In the genomic region with DNA sequence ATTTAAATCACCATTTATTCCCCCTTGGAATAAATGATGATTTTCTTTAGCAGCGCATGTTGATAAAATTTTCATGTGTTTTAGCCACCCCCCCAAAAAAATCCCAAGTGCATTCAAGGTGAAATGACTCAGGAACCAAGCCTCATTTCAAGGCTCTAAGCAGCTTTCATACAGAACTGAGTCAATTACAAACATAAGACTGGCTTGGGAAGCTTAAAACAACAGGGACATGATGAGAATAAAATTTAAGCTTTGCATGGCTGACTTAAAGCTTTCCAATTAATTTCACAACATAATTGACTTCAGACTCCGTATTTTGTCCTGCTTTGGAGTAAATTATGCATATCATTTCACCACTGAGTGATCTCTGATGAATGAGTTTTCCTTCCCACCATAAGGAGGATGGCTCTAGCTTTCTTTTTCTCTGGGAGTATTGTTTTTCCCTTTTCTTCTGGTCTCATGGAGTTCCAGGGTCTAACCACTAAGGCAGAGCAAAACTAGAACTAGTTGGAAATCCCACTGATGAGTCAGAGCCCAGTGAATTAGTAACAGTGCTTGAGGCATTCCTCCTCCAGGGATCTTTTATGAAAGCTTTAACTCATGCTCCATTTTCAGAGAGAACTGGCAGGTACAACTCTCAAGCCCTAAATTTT, we compare ENCODE assay signal across 10 cellular contexts.
DNase-seq lines count a peak whose midpoint lies in the region; TF ChIP-seq lines count a peak whose summit lies in the region.
"Had no signal": no experiment of that assay in that cellular context is flagged by ENCODE, and none has a peak within 500 bp of the region (broad histone marks: within the 10 kb centered on the region; RNA-seq: fewer than 3 reads in every experiment).

No MANE protein-coding gene starts in this region.

- H3K27me3 Mint-ChIP-seq in endodermal cell (ENCODE audit: insufficient read depth) (no peaks in the 10 kb centered on the region), endothelial cell (ENCODE audit: unreplicated experiment) (no peaks in the 10 kb centered on the region)

- peaks cover 10% of the 10 kb centered on the region for H3K36me3 Mint-ChIP-seq in endodermal cell (ENCODE audit: low read depth)
- H3K36me3 Mint-ChIP-seq in endothelial cell (ENCODE audit: low read depth, unreplicated experiment), result peaks cover 13% of the 10 kb centered on the region

- no peaks in the 10 kb centered on the region for H3K36me3 ChIP-seq in endodermal cell (ENCODE audit: control insufficient read depth, insufficient read depth, low read length)

- 98 to 100% methylated on average over 1 to 2 of the region's 2 CpGs for WGBS in endodermal cell (ENCODE audit: insufficient coverage in 1 of 2, insufficient read length in 1 of 2), 2 experiments

- H3K27ac ChIP-seq in endodermal cell (ENCODE audit: low read depth, low read length), result peak overlapping the region; percentile 18
- H3K27ac ChIP-seq: 22Rv1, VCaP had no signal

- H3K9me3 ChIP-seq in endodermal cell (ENCODE audit: control insufficient read depth, low read length), result peaks cover 11% of the 10 kb centered on the region

- H3K9me3 Mint-ChIP-seq in endodermal cell (peaks cover 34% of the 10 kb centered on the region), endothelial cell (ENCODE audit: unreplicated experiment) (peaks cover 12% of the 10 kb centered on the region)

- H3K4me1 Mint-ChIP-seq in endodermal cell (no peaks in the 10 kb centered on the region), endothelial cell (ENCODE audit: unreplicated experiment) (peaks cover 7% of the 10 kb centered on the region)

- TF ChIP-seq CTCF in endodermal cell (conservative IDR thresholded peaks at IDR 0.05), result no peak
- no peak for TF ChIP-seq CTCF in endothelial cell (IDR thresholded peaks at IDR 0.05; ENCODE audit: unreplicated experiment)

- no peak overlapping the region for H3K4me3 ChIP-seq in endodermal cell (ENCODE audit: low read length)

- no peaks in the 10 kb centered on the region for H3K27me3 ChIP-seq in endodermal cell (ENCODE audit: control insufficient read depth, insufficient read depth, low read length, poor library complexity, severe bottlenecking)

- DNase-seq in DMS 273 (lab: John Stamatoyannopoulos, UW; ENCODE audit: unreplicated experiment) (peak; percentile 45), DMS 273 treated with DMSO at 0.1 percent for 48 hours (lab: John Stamatoyannopoulos, UW) (no peak), NCI-H82 treated with DMSO at 0.1 percent for 48 hours (lab: John Stamatoyannopoulos, UW; ENCODE audit: unreplicated experiment) (peak; percentile 73), endodermal cell (no peak), renal cortical epithelial cell (ENCODE audit: low read depth) (peak; percentile 99), endothelial cell (ENCODE audit: low spot score) (no peak), COLO668 (lab: John Stamatoyannopoulos, UW; ENCODE audit: unreplicated experiment) (no peak), mesenteric fat pad (ENCODE audit: low spot score) (no peak)

- no peak overlapping the region for H3K4me3 Mint-ChIP-seq in endodermal cell
- no peak overlapping the region for H3K4me3 Mint-ChIP-seq in endothelial cell (ENCODE audit: unreplicated experiment)

- no peaks in the 10 kb centered on the region for H3K4me1 ChIP-seq in endodermal cell (ENCODE audit: control insufficient read depth, insufficient read depth, low read length)

- H3K27ac Mint-ChIP-seq in endodermal cell, result no peak overlapping the region
- H3K27ac Mint-ChIP-seq in endothelial cell (ENCODE audit: unreplicated experiment), result no peak overlapping the region

- H3K9ac ChIP-seq in endodermal cell (ENCODE audit: extremely low read depth, low read length, poor library complexity, severe bottlenecking), result no peak overlapping the region

Comparison
In these comparisons a context has a peak if more than half of its experiments do, and no peak if none do; other contexts are left out.
1. DNase-seq: peak in DMS 273 (single experiment), NCI-H82 treated with DMSO at 0.1 percent for 48 hours (single experiment) and renal cortical epithelial cell (single experiment); none in DMS 273 treated with DMSO at 0.1 percent for 48 hours (single experiment), endodermal cell (single experiment), endothelial cell (single experiment), COLO668 (single experiment) and mesenteric fat pad (single experiment).